Comparison of ENCODE assay signal across 9 cellular contexts in the genomic region with DNA sequence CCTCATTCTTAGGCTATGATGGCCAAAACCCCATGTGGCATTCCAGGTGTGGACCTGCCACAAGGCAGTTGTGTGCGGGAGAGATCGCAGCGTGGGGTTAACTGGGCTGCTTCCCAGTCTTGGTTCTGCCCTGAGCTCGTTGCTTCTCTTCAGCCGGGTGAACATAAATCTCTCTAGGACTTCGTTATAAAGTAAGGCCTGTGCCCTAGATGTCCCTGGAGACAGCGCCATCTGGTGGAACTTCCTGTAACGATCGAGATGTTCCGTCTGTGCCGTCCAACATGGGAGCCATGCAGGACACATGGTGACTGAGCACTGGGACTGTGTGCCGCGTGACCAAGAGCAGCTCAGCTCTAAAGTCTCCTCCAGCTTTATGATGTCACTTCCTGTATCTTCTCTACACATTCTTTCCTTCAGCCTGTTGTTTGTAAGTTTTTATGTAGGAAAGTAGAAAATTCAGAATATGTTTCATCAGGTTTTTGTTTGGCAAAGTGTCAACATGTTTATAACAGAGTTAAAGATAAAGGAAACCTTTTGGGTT. TPM values are rescaled to one million over a fixed set of nuclear protein-coding genes. Genes with fewer than 3 reads are reported as not detected.
DNase-seq lines count a peak whose midpoint lies in the region; ATAC-seq, FAIRE-seq and TF ChIP-seq lines count a peak whose summit lies in the region.
"Had no signal": no experiment of that assay in that cellular context is flagged by ENCODE, and none has a peak within 500 bp of the region (broad histone marks: within the 10 kb centered on the region; RNA-seq: fewer than 3 reads in every experiment).

No MANE protein-coding gene starts in this region.

- peaks cover 7% of the 10 kb centered on the region for H3K36me3 Mint-ChIP-seq in Calu3 (ENCODE audit: insufficient read depth, unreplicated experiment)
- H3K36me3 Mint-ChIP-seq in nephron progenitor cell (ENCODE audit: low read depth) = no peaks in the 10 kb centered on the region

- H3K27me3 ChIP-seq in NT2/D1 (ENCODE audit: insufficient read depth, insufficient read length) (no peaks in the 10 kb centered on the region), stomach (no peaks in the 10 kb centered on the region)

- H3K27ac Mint-ChIP-seq in Calu3 (ENCODE audit: unreplicated experiment) (no peak overlapping the region), nephron progenitor cell (no peak overlapping the region)

- no peaks in the 10 kb centered on the region for H3K27me3 Mint-ChIP-seq in Calu3 (ENCODE audit: unreplicated experiment)
- H3K27me3 Mint-ChIP-seq in nephron progenitor cell (ENCODE audit: low read depth, poor library complexity) = peaks cover 10% of the 10 kb centered on the region

- no peak for TF ChIP-seq EP300 in stomach (IDR thresholded peaks at IDR 0.05)

- DNase-seq in Calu3 (peak; percentile 15), HTR-8/SVneo (ENCODE audit: insufficient read length, low spot score) (peak; percentile 84), NT2/D1 (ENCODE audit: low read depth, low spot score) (peak; percentile 75), nephron progenitor cell (peak; percentile 87), stomach (peak; percentile 75)
- peak; percentile 67 for DNase-seq in activated CD8-positive, alpha-beta memory T cell treated with anti-CD3 and anti-CD28 coated beads, Interleukin-2, amount 50 U/mL, for 4 hours

- H3K4me1 Mint-ChIP-seq in Calu3 (ENCODE audit: low read depth, unreplicated experiment) (peaks cover 17% of the 10 kb centered on the region), nephron progenitor cell (peaks cover 53% of the 10 kb centered on the region)

- H3K9me3 ChIP-seq in NT2/D1 (ENCODE audit: insufficient read depth, low read length) (no peaks in the 10 kb centered on the region), stomach (no peaks in the 10 kb centered on the region)

- H3K36me3 ChIP-seq in NT2/D1 (ENCODE audit: insufficient read depth, insufficient read length, low read length) (no peaks in the 10 kb centered on the region), stomach (no peaks in the 10 kb centered on the region)

- TF ChIP-seq POLR2A in stomach (IDR thresholded peaks at IDR 0.05) = no peak

- 28 to 34% (median 32%) methylated on average over 13 of the region's 13 CpGs for WGBS in stomach, 5 donors

- H3K27ac ChIP-seq in stomach = no peak overlapping the region
- H3K27ac ChIP-seq: epithelial cell of prostate had no signal

- H3K4me3 ChIP-seq in NT2/D1 (ENCODE audit: insufficient read length, low read depth) = no peak overlapping the region
- H3K4me3 ChIP-seq in stomach = no peak overlapping the region

- no TSS peak for BruUV-seq in Calu3 (replicated peaks; lab: Mats Ljungman, UMichigan)

- no peak for TF ChIP-seq CTCF in Calu3 (IDR thresholded peaks at IDR 0.05; ENCODE audit: unreplicated experiment)
- TF ChIP-seq CTCF in nephron progenitor cell (IDR thresholded peaks at IDR 0.05) = peak; percentile 70
- TF ChIP-seq CTCF in stomach (IDR thresholded peaks at IDR 0.05) = peak in 4 of 7 experiments; percentile 27 to 57 (median 47)

- CTCF ChIA-PET in Calu3 (lab: Charles Lee) = no interaction called here

- intact Hi-C loops in Calu3 (cut with micrococcal nuclease; ENCODE audit: unreplicated experiment) = no loop called here
- intact Hi-C loops in stomach (cut with DNase I; ENCODE audit: low total_unique reads) = no loop called here

- H3K4me1 ChIP-seq in NT2/D1 (ENCODE audit: insufficient read depth, insufficient read length) (peaks cover 2% of the 10 kb centered on the region), stomach (peaks cover 0 to 14% (median 10%) of the 10 kb centered on the region in 4 donors)

- no peaks in the 10 kb centered on the region for H3K9me3 Mint-ChIP-seq in Calu3 (ENCODE audit: low read depth, unreplicated experiment)
- no peaks in the 10 kb centered on the region for H3K9me3 Mint-ChIP-seq in nephron progenitor cell

- peak; percentile 82 for ATAC-seq in GM21367 (IDR thresholded peaks at IDR 0.05; ENCODE audit: unreplicated experiment)
- ATAC-seq in esophagus mucosa = peak; percentile 83

- no peak overlapping the region for H3K4me3 Mint-ChIP-seq in Calu3 (ENCODE audit: low read depth, unreplicated experiment)
- H3K4me3 Mint-ChIP-seq in nephron progenitor cell = no peak overlapping the region

- H3K9ac ChIP-seq in NT2/D1 (ENCODE audit: insufficient read length, low read depth) = no peak overlapping the region

- FAIRE-seq in HTR-8/SVneo (lab: Jason Lieb, UNC) = peak; percentile 75

RNA-seq across cellular contexts. Expression of gene RPP40, which starts 26.8 kb away (rescaled TPM):
- total RNA-seq in Calu3 (2022) = 7.4 and 11.1 TPM in 2 replicates
- total RNA-seq in esophagus mucosa = 12.8 TPM
- 1 to 10 TPM in 3 of 5 donors, not detected in 2; 3.3 to 5.3 (median 4.5) TPM for total RNA-seq in stomach
- polyA plus RNA-seq in stomach = 1 to 10 TPM; 4.2 to 7.3 (median 6.0) TPM

RNA-seq across cellular contexts. Expression of gene PPP1R3G, which starts 54.5 kb away (rescaled TPM):
- total RNA-seq in Calu3 (2022) = 0.07 and 0.20 TPM in 2 replicates
- 2.0 TPM for total RNA-seq in esophagus mucosa
- 1 to 10 TPM in 1 of 5 donors, under 1 TPM in 2, not detected in 2; 0.29 to 1.3 (median 0.45) TPM for total RNA-seq in stomach
- under 1 TPM; 0.12 to 0.78 (median 0.76) TPM for polyA plus RNA-seq in stomach

Comparison
In these comparisons a context has a peak if more than half of its experiments do, and no peak if none do; other contexts are left out.
1. DNase-seq: peak in every context shown above with its lines; median percentile 87 in nephron progenitor cell; 84 in HTR-8/SVneo; 75 in NT2/D1; 75 in stomach; 67 in activated CD8-positive, alpha-beta memory T cell treated with anti-CD3 and anti-CD28 coated beads, Interleukin-2, amount 50 U/mL, for 4 hours; 15 in Calu3.